ENCODE assay signal across 27 cellular contexts in genomic region chr5:135833521-135833920, GRCh38. TPM values are rescaled to one million over a fixed set of nuclear protein-coding genes. Genes with fewer than 3 reads are reported as not detected.
DNase-seq lines count a peak whose midpoint lies in the region; ATAC-seq, FAIRE-seq and TF ChIP-seq lines count a peak whose summit lies in the region.
"Had no signal": no experiment of that assay in that cellular context is flagged by ENCODE, and none has a peak within 500 bp of the region (broad histone marks: within the 10 kb centered on the region; RNA-seq: fewer than 3 reads in every experiment).

No MANE protein-coding gene starts in this region.

- H3K4me3 ChIP-seq in RWPE2 (ENCODE audit: severe bottlenecking) (no peak overlapping the region), tibial artery (no peak overlapping the region), kidney (ENCODE audit: low read length in 2 of 2) (no peak overlapping the region)
- H3K4me3 ChIP-seq: A549, MG63 had no signal

- H3K9me3 ChIP-seq in RWPE2 (ENCODE audit: severe bottlenecking) (no peaks in the 10 kb centered on the region), tibial artery (peaks cover 0 to 4% (median 0%) of the 10 kb centered on the region in 3 donors), kidney (ENCODE audit: control insufficient read depth in 1 of 2, low read length in 2 of 2) (no peaks in the 10 kb centered on the region)
- H3K9me3 ChIP-seq: SK-N-SH had no signal

- CTCF ChIA-PET in activated CD8-positive, alpha-beta T cell treated with anti-CD3 and anti-CD28 coated beads for 36 hours (lab: Charles Lee): no interaction called here

- TF ChIP-seq CTCF in RWPE2 (IDR thresholded peaks at IDR 0.05; ENCODE audit: poor library complexity, severe bottlenecking): no peak
- TF ChIP-seq CTCF in osteocyte (IDR thresholded peaks at IDR 0.05): no peak
- no peak for TF ChIP-seq CTCF in tibial artery (IDR thresholded peaks at IDR 0.05)
- no peak for TF ChIP-seq CTCF in kidney (IDR thresholded peaks at IDR 0.05; ENCODE audit: borderline replicate concordance, extremely low read depth, insufficient read depth)
- TF ChIP-seq CTCF in activated CD8-positive, alpha-beta T cell treated with anti-CD3 and anti-CD28 coated beads for 36 hours (IDR thresholded peaks at IDR 0.05): no peak

- POLR2A ChIA-PET in activated CD8-positive, alpha-beta T cell treated with anti-CD3 and anti-CD28 coated beads for 36 hours (lab: Charles Lee): no interaction called here

- peaks cover 35% of the 10 kb centered on the region for H3K27me3 ChIP-seq in RWPE2 (ENCODE audit: insufficient read depth, poor library complexity, severe bottlenecking)
- peaks cover 2 to 60% of the 10 kb centered on the region in 2 donors for H3K27me3 ChIP-seq in tibial artery

- intact Hi-C loops in tibial artery (cut with DNase I; ENCODE audit: low total_unique reads): no loop called here
- intact Hi-C loops in kidney (cut with DNase I): no loop called here
- intact Hi-C loops in activated CD8-positive, alpha-beta T cell treated with anti-CD3 and anti-CD28 coated beads for 36 hours (cut with micrococcal nuclease): loop anchor here (5.0 kb wide), 1 partner anchor 366 kb away; no protein-coding TSS in a partner anchor

- H3K9me3 Mint-ChIP-seq in osteocyte (ENCODE audit: unreplicated experiment): no peaks in the 10 kb centered on the region
- peaks cover 7% of the 10 kb centered on the region for H3K9me3 Mint-ChIP-seq in activated CD8-positive, alpha-beta T cell treated with anti-CD3 and anti-CD28 coated beads for 36 hours

- H3K36me3 Mint-ChIP-seq in osteocyte (ENCODE audit: unreplicated experiment): no peaks in the 10 kb centered on the region
- H3K36me3 Mint-ChIP-seq in activated CD8-positive, alpha-beta T cell treated with anti-CD3 and anti-CD28 coated beads for 36 hours (ENCODE audit: low read depth): no peaks in the 10 kb centered on the region
- H3K36me3 Mint-ChIP-seq: CD8-positive, alpha-beta T cell had no signal

- no peak overlapping the region for H3K9ac ChIP-seq in kidney (ENCODE audit: low read length in 2 of 2)
- H3K9ac ChIP-seq: SK-N-SH had no signal

- no peak for ATAC-seq in RWPE2 (ENCODE audit: low read depth)
- ATAC-seq in activated CD8-positive, alpha-beta T cell treated with anti-CD3 and anti-CD28 coated beads for 36 hours: no peak
- ATAC-seq: CD8-positive, alpha-beta T cell had no signal

- H3K36me3 ChIP-seq in RWPE2 (ENCODE audit: low read depth) (no peaks in the 10 kb centered on the region), tibial artery (no peaks in the 10 kb centered on the region), kidney (ENCODE audit: control insufficient read depth in 1 of 2, insufficient read depth in 2 of 2, low read length in 2 of 2) (no peaks in the 10 kb centered on the region)
- H3K36me3 ChIP-seq: MG63 had no signal

- no peak overlapping the region for H3K27ac Mint-ChIP-seq in osteocyte (ENCODE audit: unreplicated experiment)
- H3K27ac Mint-ChIP-seq in activated CD8-positive, alpha-beta T cell treated with anti-CD3 and anti-CD28 coated beads for 36 hours: no peak overlapping the region
- H3K27ac Mint-ChIP-seq: CD8-positive, alpha-beta T cell had no signal

- H3K4me1 ChIP-seq in RWPE2 (ENCODE audit: insufficient read depth, poor library complexity, severe bottlenecking): no peaks in the 10 kb centered on the region
- H3K4me1 ChIP-seq in tibial artery: peaks cover 0 to 15% (median 10%) of the 10 kb centered on the region in 4 donors
- H3K4me1 ChIP-seq in kidney (ENCODE audit: control insufficient read depth in 1 of 2, insufficient read depth in 1 of 2, low read depth in 1 of 2, low read length in 2 of 2): peaks cover 4 to 9% of the 10 kb centered on the region in 2 donors
- H3K4me1 ChIP-seq: Caco-2 had no signal

- DNase-seq in D341Med (ENCODE audit: low spot score): peak; percentile 26
- DNase-seq in RWPE2 (ENCODE audit: low spot score): peak; percentile 62
- peak; percentile 83 for DNase-seq in osteocyte (ENCODE audit: extremely low spot score, unreplicated experiment)
- DNase-seq in ureter (ENCODE audit: low spot score): peak; percentile 33
- no peak for DNase-seq in tibial artery
- DNase-seq in kidney: no peak
- DNase-seq in activated CD8-positive, alpha-beta T cell treated with anti-CD3 and anti-CD28 coated beads for 36 hours: no peak
- DNase-seq: Caco-2, DMS 273 treated with DMSO at 0.1 percent for 48 hours, DMS79, EL, GDM1, GOT3, HCEC 1CT, IMR-90, KG1, MG63, NCI-H1105 treated with DMSO at 0.1 percent for 48 hours, NCI-H146, NCI-H2029 treated with DMSO at 0.1 percent for 48 hours, NCI-H226, NCI-H510A, NCI-H69, SK-N-SH had no signal

- FAIRE-seq in kidney (lab: Jason Lieb, UNC): no peak
- FAIRE-seq: A549, GM12891 had no signal

- H3K4me1 Mint-ChIP-seq in osteocyte (ENCODE audit: unreplicated experiment): peaks cover 9% of the 10 kb centered on the region
- H3K4me1 Mint-ChIP-seq in activated CD8-positive, alpha-beta T cell treated with anti-CD3 and anti-CD28 coated beads for 36 hours (ENCODE audit: low read depth): no peaks in the 10 kb centered on the region

- H3K27me3 Mint-ChIP-seq in osteocyte (ENCODE audit: unreplicated experiment): peaks cover 78% of the 10 kb centered on the region
- peaks cover 37% of the 10 kb centered on the region for H3K27me3 Mint-ChIP-seq in activated CD8-positive, alpha-beta T cell treated with anti-CD3 and anti-CD28 coated beads for 36 hours

- no peak overlapping the region for H3K4me3 Mint-ChIP-seq in osteocyte (ENCODE audit: unreplicated experiment)
- no peak overlapping the region for H3K4me3 Mint-ChIP-seq in activated CD8-positive, alpha-beta T cell treated with anti-CD3 and anti-CD28 coated beads for 36 hours
- H3K4me3 Mint-ChIP-seq: CD8-positive, alpha-beta T cell had no signal

- H3K27ac ChIP-seq in RWPE2 (ENCODE audit: poor library complexity, severe bottlenecking) (no peak overlapping the region), tibial artery (no peak overlapping the region), kidney (ENCODE audit: low read depth in 2 of 2, low read length in 2 of 2) (no peak overlapping the region)
- H3K27ac ChIP-seq: A549 had no signal

RNA-seq across cellular contexts. Expression of gene SLC25A48, which starts 0.9 kb away (rescaled TPM):
- total RNA-seq in osteocyte (not detected in 2 replicates), ureter (not detected), kidney (1.7 TPM)
- 10.4 TPM for polyA plus RNA-seq in kidney (ENCODE audit: insufficient read depth, low read depth, low replicate concordance)
- total RNA-seq in activated CD8-positive, alpha-beta T cell treated with anti-CD3 and anti-CD28 coated beads for 36 hours: not detected
- total RNA-seq: CD8-positive, alpha-beta T cell; IMR-90 had no signal
- polyA plus RNA-seq: IMR-90 had no signal

Comparison
In these comparisons a context has a peak if more than half of its experiments do, and no peak if none do; other contexts are left out.
1. DNase-seq: peak in D341Med (single experiment), RWPE2 (single experiment), osteocyte (single experiment) and ureter (single experiment); none in tibial artery (0 of 2), kidney (single experiment) and activated CD8-positive, alpha-beta T cell treated with anti-CD3 and anti-CD28 coated beads for 36 hours (single experiment).